In the genomic region with DNA sequence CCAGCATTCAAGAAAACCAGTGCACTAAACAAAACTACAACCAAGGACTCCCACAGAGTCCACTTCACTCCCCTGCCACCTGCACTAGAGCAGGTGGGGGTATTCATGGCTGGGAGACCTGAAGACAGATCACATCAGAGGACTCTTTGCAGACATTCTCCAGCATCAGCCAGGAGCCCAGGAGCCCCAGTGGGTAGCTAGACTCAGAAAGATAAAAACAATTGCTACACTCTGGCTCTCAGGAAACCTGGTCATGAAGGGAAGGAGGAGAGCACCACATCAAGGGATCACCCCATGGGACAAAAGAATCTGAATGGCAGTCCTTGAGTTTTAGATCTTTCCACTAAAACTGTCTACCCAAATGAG, we compare ENCODE assay signal across 26 cellular contexts.
"Had no signal": no experiment of that assay in that cellular context is flagged by ENCODE, and none has a peak within 500 bp of the region (broad histone marks: within the 10 kb centered on the region; RNA-seq: fewer than 3 reads in every experiment).

No MANE protein-coding gene starts in this region.

- H3K27me3 Mint-ChIP-seq: natural killer cell treated with Interleukin-12 subunit alpha and Interleukin-12 subunit beta and Interleukin-15 and Interleukin-18, amount 100 ng/mL, for 72 hours; stimulated activated naive CD8-positive, alpha-beta T cell treated with anti-CD3 and anti-CD28 coated beads, Interleukin-15, Interleukin-2, amounts not matched to agents 100 ng/mL and 50 ng/mL, for 24 hours; type B pancreatic cell had no signal

- H3K36me3 ChIP-seq: neutrophil, pancreas, right lobe of liver, sigmoid colon, stomach, thoracic aorta, tibial artery, transverse colon, vagina had no signal

- H3K4me1 Mint-ChIP-seq: naive thymus-derived CD8-positive, alpha-beta T cell; neural crest cell; stimulated activated effector memory CD8-positive, alpha-beta T cell treated with anti-CD3 and anti-CD28 coated beads, Interleukin-12 subunit alpha, Interleukin-12 subunit beta, amount 100 ng/mL, for 72 hours; stimulated activated naive B cell treated with anti-CD40 and anti-IgM and Interleukin-4, amounts not matched to agents 10 μg/mL and 1 μg/mL and 100 μg/mL, for 72 hours had no signal

- H3K4me1 ChIP-seq: pancreas, psoas muscle, right lobe of liver, sigmoid colon, stomach, transverse colon, vagina had no signal

- H3K27ac Mint-ChIP-seq: naive thymus-derived CD8-positive, alpha-beta T cell; natural killer cell treated with Interleukin-12 subunit alpha and Interleukin-12 subunit beta and Interleukin-15 and Interleukin-18, amount 100 ng/mL, for 72 hours; nephron progenitor cell; stimulated activated effector memory CD8-positive, alpha-beta T cell treated with anti-CD3 and anti-CD28 coated beads, Interleukin-12 subunit alpha, Interleukin-12 subunit beta, amount 100 ng/mL, for 72 hours; stimulated activated naive B cell treated with anti-CD40 and anti-IgM and Interleukin-4, amounts not matched to agents 10 μg/mL and 1 μg/mL and 100 μg/mL, for 72 hours; stimulated activated naive CD8-positive, alpha-beta T cell treated with anti-CD3 and anti-CD28 coated beads, Interleukin-15, Interleukin-2, amounts not matched to agents 100 ng/mL and 50 ng/mL, for 24 hours; type B pancreatic cell had no signal

- DNase-seq: naive thymus-derived CD8-positive, alpha-beta T cell; nephron progenitor cell; nucleus accumbens; pancreas; psoas muscle; right cardiac atrium; right lobe of liver; sigmoid colon; small intestine; stimulated activated CD4-positive, alpha-beta T cell treated with anti-CD3 and anti-CD28 coated beads, Interleukin-15, amount 100 ng/mL, for 24 hours; stimulated activated CD4-positive, alpha-beta T cell treated with anti-CD3 and anti-CD28 coated beads, Interleukin-2, amount 100 ng/mL, for 24 hours; stimulated activated CD4-positive, alpha-beta T cell treated with anti-CD3 and anti-CD28 coated beads, Interleukin-2, amount 100 ng/mL, for 48 hours; stimulated activated CD4-positive, alpha-beta T cell treated with anti-CD3 and anti-CD28 coated beads, Interleukin-4, amount 100 ng/mL, for 24 hours; stimulated activated naive B cell treated with anti-CD40 and anti-IgM and Interleukin-4, amounts not matched to agents 10 μg/mL and 1 μg/mL and 100 μg/mL, for 72 hours; stimulated activated naive CD4-positive, alpha-beta T cell treated with Interleukin-2 at 50 U/mL for 16 hours; stomach; tibial artery; transverse colon had no signal

- H3K9me3 ChIP-seq: neutrophil, right lobe of liver had no signal

- H3K36me3 Mint-ChIP-seq: naive thymus-derived CD8-positive, alpha-beta T cell; stimulated activated effector memory CD8-positive, alpha-beta T cell treated with anti-CD3 and anti-CD28 coated beads, Interleukin-12 subunit alpha, Interleukin-12 subunit beta, amount 100 ng/mL, for 72 hours had no signal

- H3K27me3 ChIP-seq: neutrophil, pancreas, right lobe of liver, sigmoid colon, stomach, tibial artery, transverse colon, vagina had no signal

- H3K4me3 ChIP-seq: pancreas, psoas muscle, right lobe of liver, sigmoid colon, stomach, thoracic aorta, tibial artery, transverse colon, vagina had no signal

- ATAC-seq: naive thymus-derived CD8-positive, alpha-beta T cell; natural killer cell treated with Interleukin-12 subunit alpha and Interleukin-12 subunit beta and Interleukin-15 and Interleukin-18, amount 100 ng/mL, for 72 hours; pancreas; psoas muscle; right cardiac atrium; right lobe of liver; stimulated activated effector memory CD8-positive, alpha-beta T cell treated with anti-CD3 and anti-CD28 coated beads, Interleukin-12 subunit alpha, Interleukin-12 subunit beta, amount 100 ng/mL, for 72 hours; stimulated activated naive B cell treated with anti-CD40 and anti-IgM and Interleukin-4, amounts not matched to agents 10 μg/mL and 1 μg/mL and 100 μg/mL, for 72 hours had no signal

- H3K4me3 Mint-ChIP-seq: naive thymus-derived CD8-positive, alpha-beta T cell; natural killer cell treated with Interleukin-12 subunit alpha and Interleukin-12 subunit beta and Interleukin-15 and Interleukin-18, amount 100 ng/mL, for 72 hours; nephron progenitor cell; neural crest cell; stimulated activated effector memory CD8-positive, alpha-beta T cell treated with anti-CD3 and anti-CD28 coated beads, Interleukin-12 subunit alpha, Interleukin-12 subunit beta, amount 100 ng/mL, for 72 hours; stimulated activated naive B cell treated with anti-CD40 and anti-IgM and Interleukin-4, amounts not matched to agents 10 μg/mL and 1 μg/mL and 100 μg/mL, for 72 hours; stimulated activated naive CD8-positive, alpha-beta T cell treated with anti-CD3 and anti-CD28 coated beads, Interleukin-15, Interleukin-2, amounts not matched to agents 100 ng/mL and 50 ng/mL, for 24 hours; type B pancreatic cell had no signal

- H3K27ac ChIP-seq: neutrophil, pancreas, psoas muscle, right lobe of liver, sigmoid colon, stomach, thoracic aorta, tibial artery, transverse colon, vagina had no signal
